Comparison of ENCODE assay signal across 29 cellular contexts in the genomic region with DNA sequence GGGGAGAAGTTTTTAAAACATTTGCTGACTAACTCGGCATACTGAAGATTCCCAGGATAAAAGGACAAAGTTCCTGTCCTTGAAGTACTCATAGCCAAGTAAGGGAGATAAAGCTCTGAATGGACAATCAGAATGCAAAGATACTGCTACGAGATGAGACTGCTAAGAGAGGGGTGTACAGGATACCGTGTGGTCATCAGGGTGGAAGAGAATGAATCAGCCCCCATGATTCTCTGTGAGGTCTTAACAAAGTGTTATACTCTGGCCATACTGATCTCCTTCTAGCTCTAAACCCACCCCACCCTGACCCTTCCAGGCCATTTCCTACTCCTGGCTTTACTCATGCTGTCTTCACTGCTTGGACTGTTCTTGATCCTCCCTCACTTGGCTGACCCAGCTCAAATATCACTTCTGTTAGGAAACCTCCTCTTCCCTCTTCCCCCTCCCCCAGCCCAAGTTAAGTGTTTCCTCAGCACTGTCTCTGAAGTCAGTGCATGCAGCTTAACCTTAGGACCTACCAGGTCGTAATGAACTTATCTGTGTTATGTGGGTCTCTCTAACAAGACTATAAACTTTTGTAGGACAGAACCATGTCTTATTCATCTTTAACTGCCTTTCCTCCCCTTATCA. TPM values are rescaled to one million over a fixed set of nuclear protein-coding genes. Genes with fewer than 3 reads are reported as not detected.
DNase-seq lines count a peak whose midpoint lies in the region; ATAC-seq and TF ChIP-seq lines count a peak whose summit lies in the region.
"Had no signal": no experiment of that assay in that cellular context is flagged by ENCODE, and none has a peak within 500 bp of the region (broad histone marks: within the 10 kb centered on the region; RNA-seq: fewer than 3 reads in every experiment).

No MANE protein-coding gene starts in this region.

- peaks cover 28% of the 10 kb centered on the region for H3K4me1 Mint-ChIP-seq in Caco-2 (ENCODE audit: low read depth, unreplicated experiment)
- H3K4me1 Mint-ChIP-seq: activated CD4-positive, alpha-beta T cell treated with anti-CD3 and anti-CD28 coated beads for 36 hours; CD4-positive, alpha-beta memory T cell; naive thymus-derived CD8-positive, alpha-beta T cell; T-cell had no signal

- WGBS in IMR-90 (ENCODE audit: extremely low coverage in 2 of 2, insufficient read length in 1 of 2), 2 experiments, result no CpG with 5 or more reads among the region's 4 CpGs

- no peak for TF ChIP-seq POLR2A in IMR-90 (IDR thresholded peaks at IDR 0.05; ENCODE audit: low read depth, low read length)
- no peak for TF ChIP-seq POLR2A in Peyer's patch (IDR thresholded peaks at IDR 0.05)

- no peak overlapping the region for H2AK9ac ChIP-seq in IMR-90 (replicated peaks; ENCODE audit: low read depth, low read length, poor library complexity)

- no peaks in the 10 kb centered on the region for H3K27me3 Mint-ChIP-seq in Caco-2 (ENCODE audit: insufficient read depth, unreplicated experiment)
- H3K27me3 Mint-ChIP-seq: activated CD4-positive, alpha-beta T cell treated with anti-CD3 and anti-CD28 coated beads for 36 hours; CD4-positive, alpha-beta memory T cell; naive thymus-derived CD8-positive, alpha-beta T cell; T-cell had no signal

- peaks cover 8% of the 10 kb centered on the region for H3K36me3 Mint-ChIP-seq in Caco-2 (ENCODE audit: insufficient read depth, unreplicated experiment)

- peak overlapping the region; percentile 7; the same call in 1 of the 2 replicates for H3K56ac ChIP-seq in IMR-90 (ENCODE audit: extremely low read depth, insufficient read depth, low read length)

- H2BK5ac ChIP-seq in IMR-90 (ENCODE audit: low read depth, low read length, poor library complexity, severe bottlenecking), result peak overlapping the region; percentile 91

- intact Hi-C loops in Caco-2 (cut with micrococcal nuclease; ENCODE audit: unreplicated experiment) (no loop called here), IMR-90 (cut with micrococcal nuclease) (no loop called here)

- H3K14ac ChIP-seq in IMR-90 (replicated peaks; ENCODE audit: low read depth, low read length), result peak overlapping the region; percentile 77

- H2AK5ac ChIP-seq in IMR-90 (ENCODE audit: low read depth, low read length), result peak overlapping the region; percentile 2

- H3K4ac ChIP-seq in IMR-90 (ENCODE audit: low read depth, low read length), result peak overlapping the region; percentile 85

- ATAC-seq in IMR-90 (ENCODE audit: low read depth), result peak; percentile 81
- no peak for ATAC-seq in HG03175 (IDR thresholded peaks at IDR 0.05; ENCODE audit: unreplicated experiment)
- ATAC-seq: activated CD4-positive, alpha-beta T cell treated with anti-CD3 and anti-CD28 coated beads for 36 hours; activated T-cell treated with anti-CD3 and anti-CD28 coated beads, Interleukin-2, amount 50 U/mL, for 72 hours; gastrocnemius medialis; left ventricle myocardium superior; naive thymus-derived CD8-positive, alpha-beta T cell; stimulated activated naive CD8-positive, alpha-beta T cell treated with anti-CD3 and anti-CD28 coated beads, Interleukin-15, Interleukin-2, amounts not matched to agents 100 U/mL and 50 U/mL, for 24 hours; T-cell had no signal

- no peaks in the 10 kb centered on the region for H3K9me3 ChIP-seq in Caco-2
- no peaks in the 10 kb centered on the region for H3K9me3 ChIP-seq in IMR-90 (ENCODE audit: control insufficient read depth, insufficient read depth, low read length)
- no peaks in the 10 kb centered on the region for H3K9me3 ChIP-seq in fibroblast of lung (ENCODE audit: control insufficient read depth, insufficient read depth, low read depth, low read length)
- no peaks in the 10 kb centered on the region for H3K9me3 ChIP-seq in osteoblast (ENCODE audit: low read depth, low read length)
- no peaks in the 10 kb centered on the region for H3K9me3 ChIP-seq in Peyer's patch
- H3K9me3 ChIP-seq: gastrocnemius medialis, thoracic aorta had no signal

- in situ Hi-C loops in IMR-90 (cut with MboI; ENCODE audit: low sequenced_read_pairs), result no loop called here

- H3K4me2 ChIP-seq in IMR-90 (ENCODE audit: low read depth, low read length) (peak overlapping the region; percentile 62), fibroblast of lung (ENCODE audit: extremely low read depth, insufficient read depth, low read length) (no peak overlapping the region), osteoblast (ENCODE audit: insufficient read depth, low read length) (no peak overlapping the region)

- peak overlapping the region; percentile 50; the same call in 1 of the 2 replicates for H4K5ac ChIP-seq in IMR-90 (ENCODE audit: low read depth, low read length)

- peak overlapping the region; percentile 81 for H2BK120ac ChIP-seq in IMR-90 (ENCODE audit: low read depth, low read length)

- H3K18ac ChIP-seq in IMR-90 (ENCODE audit: low read depth, low read length), result peak overlapping the region; percentile 74

- no peaks in the 10 kb centered on the region for H3K9me3 Mint-ChIP-seq in Caco-2 (ENCODE audit: unreplicated experiment)
- H3K9me3 Mint-ChIP-seq: activated T-cell treated with anti-CD3 and anti-CD28 coated beads, Interleukin-2, amount 50 U/mL, for 72 hours; CD4-positive, alpha-beta memory T cell; naive thymus-derived CD8-positive, alpha-beta T cell; T-cell had no signal

- H3K9ac ChIP-seq in IMR-90 (ENCODE audit: low read depth, low read length), result no peak overlapping the region
- no peak overlapping the region for H3K9ac ChIP-seq in fibroblast of lung (ENCODE audit: insufficient read depth, low read length)
- H3K9ac ChIP-seq: parathyroid adenoma had no signal

- no peak for TF ChIP-seq CTCF in Caco-2 (IDR thresholded peaks at IDR 0.05; ENCODE audit: insufficient read depth in 1 of 2, low read depth in 1 of 2, low read length in 1 of 2, severe bottlenecking in 1 of 2, unreplicated experiment in 1 of 2)
- TF ChIP-seq CTCF in IMR-90 (conservative IDR thresholded peaks at IDR 0.05; ENCODE audit: low read depth, low read length), result no peak
- no peak for TF ChIP-seq CTCF in fibroblast of lung (conservative IDR thresholded peaks at IDR 0.05 in 1 of 2, IDR thresholded peaks at IDR 0.05 in 1 of 2; ENCODE audit: low read depth in 1 of 2, low read length in 2 of 2)
- no peak for TF ChIP-seq CTCF in osteoblast (IDR thresholded peaks at IDR 0.05; ENCODE audit: extremely low read depth, low read depth, low read length)
- no peak for TF ChIP-seq CTCF in Peyer's patch (IDR thresholded peaks at IDR 0.05)

- no peaks in the 10 kb centered on the region for H3K79me1 ChIP-seq in IMR-90 (ENCODE audit: low read depth in 1 of 2, low read length in 2 of 2)

- peak overlapping the region; percentile 74 for H2BK20ac ChIP-seq in IMR-90 (ENCODE audit: low read depth, low read length)

- POLR2A ChIA-PET in Caco-2 (lab: Charles Lee), result no interaction called here
- POLR2A ChIA-PET in IMR-90 (lab: Charles Lee; ENCODE audit: unreplicated experiment), result no interaction called here

- peaks cover 15% of the 10 kb centered on the region for H3K4me1 ChIP-seq in Caco-2
- peaks cover 6% of the 10 kb centered on the region; the same call in 1 of the 2 replicates for H3K4me1 ChIP-seq in IMR-90 (ENCODE audit: control insufficient read depth, insufficient read depth, low read length)
- H3K4me1 ChIP-seq in fibroblast of lung (ENCODE audit: control insufficient read depth, extremely low read depth, insufficient read depth, low read length), result no peaks in the 10 kb centered on the region
- H3K4me1 ChIP-seq in osteoblast (ENCODE audit: insufficient read depth, low read length), result peaks cover 11% of the 10 kb centered on the region
- no peaks in the 10 kb centered on the region for H3K4me1 ChIP-seq in Peyer's patch
- H3K4me1 ChIP-seq: gastrocnemius medialis, parathyroid adenoma had no signal

- H3K27ac ChIP-seq in IMR-90 (ENCODE audit: insufficient read depth, low read length) (peak overlapping the region; percentile 56), fibroblast of lung (ENCODE audit: insufficient read depth, low read length) (no peak overlapping the region), osteoblast (ENCODE audit: low read depth, low read length) (peak overlapping the region; percentile 53), Peyer's patch (peak overlapping the region in 1 of 4 donors; percentile 44)
- H3K27ac ChIP-seq: gastrocnemius medialis, HL-60, parathyroid adenoma, thoracic aorta had no signal

- peak overlapping the region; percentile 55; the same call in 1 of the 2 replicates for H4K91ac ChIP-seq in IMR-90 (ENCODE audit: insufficient read depth, low read depth, low read length)

- no TSS peak for BruUV-seq in Caco-2 (replicated peaks; lab: Mats Ljungman, UMichigan)
- no TSS peak for BruUV-seq in IMR-90 (replicated peaks; lab: Mats Ljungman, UMichigan)

- H3K79me2 ChIP-seq in fibroblast of lung (ENCODE audit: control insufficient read depth, insufficient read depth, low read length) (no peaks in the 10 kb centered on the region), osteoblast (ENCODE audit: insufficient read depth, low read length) (no peaks in the 10 kb centered on the region)
- H3K79me2 ChIP-seq: parathyroid adenoma had no signal

- CTCF ChIA-PET in Caco-2 (lab: Charles Lee), result no interaction called here
- CTCF ChIA-PET in IMR-90 (lab: Yijun Ruan, JAX), result no interaction called here

- H2BK15ac ChIP-seq in IMR-90 (ENCODE audit: low read depth, low read length), result peak overlapping the region; percentile 73; the same call in 2 of the 3 replicates

- H2AFZ ChIP-seq in IMR-90 (replicated peaks; ENCODE audit: low read length, poor library complexity) (peak overlapping the region; percentile 79), fibroblast of lung (ENCODE audit: low read length) (no peak overlapping the region), osteoblast (ENCODE audit: low read length) (no peak overlapping the region)
- H2AFZ ChIP-seq: parathyroid adenoma had no signal

- H3K9me1 ChIP-seq in IMR-90 (ENCODE audit: insufficient read depth, low read length), result peaks cover 25% of the 10 kb centered on the region

- H3K23ac ChIP-seq in IMR-90 (ENCODE audit: low read depth, low read length), result peak overlapping the region; percentile 86; the same call in 1 of the 2 replicates

- no peaks in the 10 kb centered on the region for H3K27me3 ChIP-seq in Caco-2 (replicated peaks; ENCODE audit: control insufficient read depth, insufficient read depth, low read length)
- H3K27me3 ChIP-seq in IMR-90 (ENCODE audit: control insufficient read depth, insufficient read depth, low read length), result no peaks in the 10 kb centered on the region
- H3K27me3 ChIP-seq in fibroblast of lung (ENCODE audit: control insufficient read depth, insufficient read depth, low read length), result no peaks in the 10 kb centered on the region
- H3K27me3 ChIP-seq in osteoblast (ENCODE audit: insufficient read depth, low read length), result no peaks in the 10 kb centered on the region
- no peaks in the 10 kb centered on the region for H3K27me3 ChIP-seq in Peyer's patch
- H3K27me3 ChIP-seq: gastrocnemius medialis had no signal

- peak overlapping the region; percentile 12 to 88 for H4K8ac ChIP-seq in IMR-90 (ENCODE audit: low read depth in 2 of 2, low read length in 2 of 2)

- no peak for DNase-seq in Caco-2
- peak; percentile 74 for DNase-seq in IMR-90
- DNase-seq in fibroblast of lung (ENCODE audit: low read depth in 2 of 2), result peak; percentile 33 to 46
- no peak for DNase-seq in osteoblast (ENCODE audit: insufficient read length, low spot score, missing footprints)
- DNase-seq in nucleus accumbens (lab: John Stamatoyannopoulos, UW), result no peak
- DNase-seq in Peyer's patch, result no peak
- DNase-seq: activated CD4-positive, alpha-beta T cell treated with anti-CD3 and anti-CD28 coated beads for 36 hours; activated naive CD4-positive, alpha-beta T cell treated with Interleukin-2 at 50 U/mL for 16 hours; activated T-cell treated with anti-CD3 and anti-CD28 coated beads, Interleukin-2, amount 50 U/mL, for 72 hours; AML-193; amygdala; CD4-positive, alpha-beta memory T cell; central memory CD4-positive, alpha-beta T cell; DMS153; gastrocnemius medialis; hypothalamus; left ventricle myocardium superior; midbrain; naive thymus-derived CD8-positive, alpha-beta T cell; NCI-H1048; NCI-H187; NCI-H526 treated with DMSO at 0.1 percent for 48 hours; right cardiac atrium; stimulated activated naive CD8-positive, alpha-beta T cell treated with anti-CD3 and anti-CD28 coated beads, Interleukin-15, Interleukin-2, amounts not matched to agents 100 U/mL and 50 U/mL, for 24 hours; T-cell had no signal

- TF ChIP-seq RAD21 in IMR-90 (IDR thresholded peaks at IDR 0.05; ENCODE audit: low read length), result no peak

- H3K36me3 ChIP-seq in Caco-2 (ENCODE audit: control insufficient read depth, insufficient read depth, low read length) (no peaks in the 10 kb centered on the region; the same call in 1 of the 2 replicates), IMR-90 (ENCODE audit: control insufficient read depth, insufficient read depth, low read length) (0 out of 2 replicates have a peak, but pooled peaks cover 1% of the 10 kb centered on the region), fibroblast of lung (ENCODE audit: control insufficient read depth, insufficient read depth, low read length) (no peaks in the 10 kb centered on the region), osteoblast (ENCODE audit: insufficient read depth, low read length) (peaks cover 3% of the 10 kb centered on the region), Peyer's patch (no peaks in the 10 kb centered on the region)
- H3K36me3 ChIP-seq: gastrocnemius medialis, thoracic aorta had no signal

- dilution Hi-C loops in IMR-90 (cut with HindIII; ENCODE audit: low sequenced_read_pairs, unreplicated experiment), result no loop called here

- peak overlapping the region; percentile 40 for H3K27ac Mint-ChIP-seq in Caco-2 (ENCODE audit: unreplicated experiment)
- H3K27ac Mint-ChIP-seq: activated CD4-positive, alpha-beta T cell treated with anti-CD3 and anti-CD28 coated beads for 36 hours; activated T-cell treated with anti-CD3 and anti-CD28 coated beads, Interleukin-2, amount 50 U/mL, for 72 hours had no signal

- no peak overlapping the region for H3K4me3 Mint-ChIP-seq in Caco-2 (ENCODE audit: unreplicated experiment)
- H3K4me3 Mint-ChIP-seq: activated CD4-positive, alpha-beta T cell treated with anti-CD3 and anti-CD28 coated beads for 36 hours; activated T-cell treated with anti-CD3 and anti-CD28 coated beads, Interleukin-2, amount 50 U/mL, for 72 hours; CD4-positive, alpha-beta memory T cell; naive thymus-derived CD8-positive, alpha-beta T cell; T-cell had no signal

- H3K4me3 ChIP-seq in Caco-2 (ENCODE audit: low read depth, low read length) (no peak overlapping the region), IMR-90 (ENCODE audit: insufficient read depth, low read depth, low read length) (no peak overlapping the region), fibroblast of lung (replicated peaks in 1 of 4; ENCODE audit: control extremely low read depth in 1 of 4, insufficient read depth in 1 of 4, low read depth in 3 of 4, low read length in 4 of 4) (no peak overlapping the region), osteoblast (ENCODE audit: insufficient read depth, low read length) (no peak overlapping the region), Peyer's patch (no peak overlapping the region)
- H3K4me3 ChIP-seq: gastrocnemius medialis, thoracic aorta had no signal

- H4K20me1 ChIP-seq in IMR-90 (ENCODE audit: insufficient read depth, low read length), result no peaks in the 10 kb centered on the region
- no peaks in the 10 kb centered on the region for H4K20me1 ChIP-seq in fibroblast of lung (ENCODE audit: control insufficient read depth, extremely low read depth, insufficient read depth, low read length)
- H4K20me1 ChIP-seq in osteoblast (ENCODE audit: insufficient read depth, low read length), result no peaks in the 10 kb centered on the region

RNA-seq across cellular contexts. Expression of a gene that starts 15.8 kb away (rescaled TPM):
- total RNA-seq in Caco-2 (2022) (74.2 and 77.0 TPM in 2 replicates), IMR-90 (2012; rRNA removed) (3.8 and 26.4 TPM in 2 replicates), fibroblast of lung (33.0 and 35.2 TPM in 2 replicates), osteoblast (15.6 and 22.8 TPM in 2 replicates), Peyer's patch (10 to 100 TPM; 16.2 to 50.3 (median 20.2) TPM)
- polyA plus RNA-seq in IMR-90 (2012; rRNA removed) (19.0 and 26.3 TPM in 2 replicates), fibroblast of lung (34.5 and 45.5 TPM in 2 replicates)
- polyA plus RNA-seq in IMR-90 (2012; cell fraction: cytosol; rRNA removed), result 2.2 and 3.2 TPM in 2 replicates
- 0.38 and 5.7 TPM in 2 replicates for polyA plus RNA-seq in IMR-90 (2012; cell fraction: nucleus; rRNA removed; ENCODE audit: low replicate concordance)
- polyA plus RNA-seq in fibroblast of lung (2012), result 76.0 and 83.4 TPM in 2 replicates
- 1.6 and 2.3 TPM in 2 replicates for polyA minus RNA-seq in fibroblast of lung (ENCODE audit: low replicate concordance)

RNA-seq across cellular contexts. Expression of a gene that starts 33.7 kb away (rescaled TPM):
- total RNA-seq in Caco-2 (2022) (36.0 and 42.6 TPM in 2 replicates), IMR-90 (2012; rRNA removed) (37.5 and 41.0 TPM in 2 replicates), fibroblast of lung (56.5 and 60.6 TPM in 2 replicates), osteoblast (63.7 and 65.4 TPM in 2 replicates), Peyer's patch (10 to 100 TPM; 12.1 to 45.3 (median 25.3) TPM)
- polyA plus RNA-seq in IMR-90 (2012; rRNA removed) (55.5 and 58.9 TPM in 2 replicates), fibroblast of lung (73.1 and 99.4 TPM in 2 replicates)
- 29.8 and 38.7 TPM in 2 replicates for polyA plus RNA-seq in IMR-90 (2012; cell fraction: cytosol; rRNA removed)
- 40.0 and 112 TPM in 2 replicates for polyA plus RNA-seq in IMR-90 (2012; cell fraction: nucleus; rRNA removed; ENCODE audit: low replicate concordance)
- polyA plus RNA-seq in fibroblast of lung (2012), result 65.2 and 79.0 TPM in 2 replicates
- polyA minus RNA-seq in fibroblast of lung (ENCODE audit: low replicate concordance), result 19.0 and 20.2 TPM in 2 replicates

RNA-seq across cellular contexts. Expression of a gene that starts 57.5 kb away (rescaled TPM):
- total RNA-seq in Caco-2 (2022) (12.5 and 14.4 TPM in 2 replicates), IMR-90 (2012; rRNA removed) (14.2 and 16.0 TPM in 2 replicates), fibroblast of lung (13.4 and 18.3 TPM in 2 replicates), osteoblast (20.6 and 24.2 TPM in 2 replicates), Peyer's patch (100 to 1,000 TPM in 1 of 4 donors, 10 to 100 TPM in 3; 23.1 to 134 (median 55.0) TPM)
- polyA plus RNA-seq in IMR-90 (2012; rRNA removed) (13.6 and 15.8 TPM in 2 replicates), fibroblast of lung (17.2 and 17.3 TPM in 2 replicates)
- polyA plus RNA-seq in IMR-90 (2012; cell fraction: cytosol; rRNA removed), result 7.7 and 11.3 TPM in 2 replicates
- 5.3 and 8.3 TPM in 2 replicates for polyA plus RNA-seq in IMR-90 (2012; cell fraction: nucleus; rRNA removed; ENCODE audit: low replicate concordance)
- 11.4 TPM in 2 replicates for polyA plus RNA-seq in fibroblast of lung (2012)
- 12.4 and 14.3 TPM in 2 replicates for polyA minus RNA-seq in fibroblast of lung (ENCODE audit: low replicate concordance)

Comparison
In these comparisons a context has a peak if more than half of its experiments do, and no peak if none do; other contexts are left out.
1. DNase-seq: peak in IMR-90 (single experiment) and fibroblast of lung (2 of 2); none in Caco-2 (0 of 2), osteoblast (single experiment), nucleus accumbens (0 of 56) and Peyer's patch (0 of 3).